22 cellular contexts compared by ENCODE assay signal in the genomic region with DNA sequence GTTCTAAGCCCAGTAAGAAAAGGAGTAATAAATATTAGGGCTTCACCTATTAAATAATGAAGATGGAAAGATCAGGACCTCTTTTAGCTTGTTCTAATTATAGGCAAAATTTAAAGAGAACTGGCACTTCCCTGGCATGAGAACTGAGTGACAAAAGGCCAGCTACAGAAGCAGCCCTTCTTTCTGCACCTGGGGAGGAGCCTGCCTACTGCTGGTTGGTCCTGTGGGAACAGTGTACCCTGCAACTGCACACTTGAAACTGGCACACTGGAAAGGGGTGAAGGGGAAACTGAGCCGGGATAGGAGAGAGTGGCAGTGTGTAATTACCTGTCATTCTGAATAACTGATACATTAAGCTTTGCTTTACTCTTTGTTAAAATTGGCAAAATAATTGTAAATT.
DNase-seq lines count a peak whose midpoint lies in the region; ATAC-seq and TF ChIP-seq lines count a peak whose summit lies in the region.
"Had no signal": no experiment of that assay in that cellular context is flagged by ENCODE, and none has a peak within 500 bp of the region (broad histone marks: within the 10 kb centered on the region; RNA-seq: fewer than 3 reads in every experiment).

No MANE protein-coding gene starts in this region.

- POLR2A ChIA-PET in T-cell (lab: Charles Lee) = no interaction called here

- no peak overlapping the region for H3K4me3 ChIP-seq in foreskin fibroblast (ENCODE audit: low read depth in 1 of 2, low read length in 2 of 2)
- H3K4me3 ChIP-seq: prostate gland, upper lobe of right lung had no signal

- H3K27ac Mint-ChIP-seq in T-cell = peak overlapping the region; percentile 15 to 50
- H3K27ac Mint-ChIP-seq: endodermal cell had no signal

- no peak overlapping the region for H3K4me3 Mint-ChIP-seq in T-cell
- H3K4me3 Mint-ChIP-seq: endodermal cell had no signal

- DNase-seq in left ventricle myocardium superior (no peak), left cardiac atrium (no peak), T-cell (no peak), epithelial cell of prostate (ENCODE audit: low read depth, low spot score) (no peak), NCI-H82 (lab: John Stamatoyannopoulos, UW) (no peak), NCI-H748 (lab: John Stamatoyannopoulos, UW; ENCODE audit: unreplicated experiment) (no peak), HK-2 (ENCODE audit: unreplicated experiment) (no peak), foreskin fibroblast (no peak)
- DNase-seq: activated CD4-positive, alpha-beta T cell treated with anti-CD3 and anti-CD28 coated beads, Interleukin-2, amount 50 U/mL, for 4 hours; activated CD4-positive, CD25-positive, alpha-beta regulatory T cell; activated CD8-positive, alpha-beta memory T cell treated with anti-CD3 and anti-CD28 coated beads, Interleukin-2, amount 50 U/mL, for 4 hours; activated effector memory CD4-positive, alpha-beta T cell treated with Interleukin-2 at 50 U/mL for 16 hours; cortex of kidney; DMS79 treated with DMSO at 0.1 percent for 48 hours; endodermal cell; Kasumi-1; NCI-H1694; NCI-H2171; NCI-H524 treated with DMSO at 0.1 percent for 48 hours; T1000; upper lobe of right lung had no signal

- H3K9me3 Mint-ChIP-seq in T-cell = no peaks in the 10 kb centered on the region
- H3K9me3 Mint-ChIP-seq: endodermal cell had no signal

- peaks cover 58 to 67% (median 65%) of the 10 kb centered on the region in 3 donors for H3K4me1 Mint-ChIP-seq in T-cell

- no peaks in the 10 kb centered on the region for H3K27me3 Mint-ChIP-seq in T-cell

- peak overlapping the region; percentile 76 for H3K27ac ChIP-seq in epithelial cell of prostate
- H3K27ac ChIP-seq: prostate gland, upper lobe of right lung had no signal

- ATAC-seq in left ventricle myocardium superior (peak; percentile 52), left cardiac atrium (no peak), T-cell (replicated peaks in 1 of 4) (no peak)

- no peak for TF ChIP-seq CTCF in foreskin fibroblast (IDR thresholded peaks at IDR 0.05; ENCODE audit: low read depth, low read length)

- CTCF ChIA-PET in T-cell (lab: Charles Lee) = interaction anchor here in 1 of 2 donors (1.2 kb wide), 1 partner anchor 9 kb away, joined by 3 read pairs; no protein-coding TSS in a partner anchor

- peaks cover 21% of the 10 kb centered on the region for H3K36me3 Mint-ChIP-seq in T-cell

- intact Hi-C loops in left ventricle myocardium superior (cut with micrococcal nuclease) = no loop called here
- intact Hi-C loops in left cardiac atrium (cut with DNase I) = loop anchor here in 1 of 2 donors (10.0 kb wide), 1 partner anchor 127 kb away; no protein-coding TSS in a partner anchor
